Comparison of ENCODE assay signal across 8 cellular contexts in genomic region chr16:25257956-25258855, GRCh38. TPM values are rescaled to one million over a fixed set of nuclear protein-coding genes. Genes with fewer than 3 reads are reported as not detected.
DNase-seq lines count a peak whose midpoint lies in the region; ATAC-seq lines count a peak whose summit lies in the region.

No MANE protein-coding gene starts in this region.

- peak overlapping the region; percentile 91 for H3K27ac ChIP-seq in CD4-positive, CD25-positive, alpha-beta regulatory T cell (ENCODE audit: insufficient read depth, low read length, poor library complexity, severe bottlenecking)
- peak overlapping the region; percentile 92 for H3K27ac ChIP-seq in mesenchymal stem cell (ENCODE audit: low read length, poor library complexity, severe bottlenecking)

- DNase-seq in CD4-positive, CD25-positive, alpha-beta regulatory T cell = peak; percentile 68 to 87 (median 78)
- peak; percentile 69 for DNase-seq in NCI-H748 treated with DMSO at 0.1 percent for 48 hours (lab: John Stamatoyannopoulos, UW)
- DNase-seq in activated CD4-positive, alpha-beta memory T cell treated with anti-CD3 and anti-CD28 coated beads, Interleukin-2, amount 10 ng/mL, durations not matched to agents 7 days and 5 days = peak; percentile 81
- DNase-seq in effector CD4-positive, alpha-beta T cell = peak; percentile 65
- DNase-seq in mesenchymal stem cell = peak; percentile 93
- peak; percentile 52 for DNase-seq in stimulated activated CD8-positive, alpha-beta memory T cell treated with anti-CD3 and anti-CD28 coated beads, Interleukin-12 subunit alpha, Interleukin-12 subunit beta, amount 100 ng/mL, for 24 hours (ENCODE audit: extremely low read depth)

- H2BK5ac ChIP-seq in mesenchymal stem cell (ENCODE audit: low read depth, low read length, poor library complexity, severe bottlenecking) = peak overlapping the region; percentile 91

- peak overlapping the region; percentile 97 for H3K9ac ChIP-seq in mesenchymal stem cell (ENCODE audit: low read length)

- no peak overlapping the region for H3K23ac ChIP-seq in mesenchymal stem cell (ENCODE audit: low read length in 2 of 2)

- peaks cover 6% of the 10 kb centered on the region for H3K36me3 ChIP-seq in CD4-positive, CD25-positive, alpha-beta regulatory T cell (ENCODE audit: control insufficient read depth, insufficient read depth, low read length)
- H3K36me3 ChIP-seq in mesenchymal stem cell (ENCODE audit: control insufficient read depth in 1 of 2, insufficient read depth in 2 of 2, low read depth in 1 of 2, low read length in 2 of 2) = peaks cover 11 to 19% of the 10 kb centered on the region in 2 experiments

- H3K4me3 Mint-ChIP-seq in CD4-positive, CD25-positive, alpha-beta regulatory T cell = peak overlapping the region; percentile 86 to 99 (median 96)
- H3K4me3 Mint-ChIP-seq in activated CD4-positive, alpha-beta memory T cell treated with anti-CD3 and anti-CD28 coated beads, Interleukin-2, amount 10 ng/mL, durations not matched to agents 7 days and 5 days = peak overlapping the region; percentile 90

- peaks cover 22% of the 10 kb centered on the region for H3K79me1 ChIP-seq in mesenchymal stem cell (replicated peaks; ENCODE audit: low read length, poor library complexity, severe bottlenecking)

- peak overlapping the region; percentile 76 to 97 for H3K18ac ChIP-seq in mesenchymal stem cell (ENCODE audit: low read depth in 1 of 2, low read length in 2 of 2)

- peak overlapping the region; percentile 95 for H2BK15ac ChIP-seq in mesenchymal stem cell (ENCODE audit: low read depth, poor library complexity, severe bottlenecking)

- no peaks in the 10 kb centered on the region for H3K9me3 ChIP-seq in CD4-positive, CD25-positive, alpha-beta regulatory T cell (ENCODE audit: control insufficient read depth in 2 of 2, low read length in 2 of 2)
- no peaks in the 10 kb centered on the region for H3K9me3 ChIP-seq in mesenchymal stem cell (ENCODE audit: control insufficient read depth, low read length)

- WGBS in mesenchymal stem cell = 1% methylated on average over 55 of the region's 57 CpGs

- peak overlapping the region; percentile 80 to 86 for H3K4ac ChIP-seq in mesenchymal stem cell (ENCODE audit: low read depth in 1 of 2, low read length in 2 of 2)

- peak overlapping the region in 1 of 2 experiments; percentile 19 for H3K14ac ChIP-seq in mesenchymal stem cell (ENCODE audit: low read length in 2 of 2)

- H3K4me2 ChIP-seq in mesenchymal stem cell (ENCODE audit: low read length, poor library complexity, severe bottlenecking) = peak overlapping the region; percentile 78

- peak overlapping the region; percentile 98 for H4K8ac ChIP-seq in mesenchymal stem cell (ENCODE audit: low read length)

- H3K4me1 Mint-ChIP-seq in CD4-positive, CD25-positive, alpha-beta regulatory T cell = peaks cover 16 to 71% (median 52%) of the 10 kb centered on the region in 4 donors
- peaks cover 58% of the 10 kb centered on the region for H3K4me1 Mint-ChIP-seq in activated CD4-positive, alpha-beta memory T cell treated with anti-CD3 and anti-CD28 coated beads, Interleukin-2, amount 10 ng/mL, durations not matched to agents 7 days and 5 days

- peaks cover 8% of the 10 kb centered on the region for H3K27me3 Mint-ChIP-seq in CD4-positive, CD25-positive, alpha-beta regulatory T cell
- no peaks in the 10 kb centered on the region for H3K27me3 Mint-ChIP-seq in activated CD4-positive, alpha-beta memory T cell treated with anti-CD3 and anti-CD28 coated beads, Interleukin-2, amount 10 ng/mL, durations not matched to agents 7 days and 5 days

- peak; percentile 38 to 40 for ATAC-seq in CD4-positive, CD25-positive, alpha-beta regulatory T cell (ENCODE audit: low read depth in 2 of 2)
- ATAC-seq in GM19395 (IDR thresholded peaks at IDR 0.05; ENCODE audit: unreplicated experiment) = peak; percentile 59
- ATAC-seq in HG03521 (IDR thresholded peaks at IDR 0.05; ENCODE audit: unreplicated experiment) = peak; percentile 33

- no peak overlapping the region for H2AK5ac ChIP-seq in mesenchymal stem cell (ENCODE audit: low read length, severe bottlenecking)

- H2BK12ac ChIP-seq in mesenchymal stem cell (ENCODE audit: low read length in 2 of 2) = no peak overlapping the region

- no peaks in the 10 kb centered on the region for H3K27me3 ChIP-seq in CD4-positive, CD25-positive, alpha-beta regulatory T cell (ENCODE audit: control insufficient read depth, insufficient read depth, low read length)
- H3K27me3 ChIP-seq in mesenchymal stem cell (ENCODE audit: control insufficient read depth in 1 of 2, insufficient read depth in 1 of 2, low read length in 2 of 2) = no peaks in the 10 kb centered on the region

- H3K9me3 Mint-ChIP-seq in CD4-positive, CD25-positive, alpha-beta regulatory T cell = no peaks in the 10 kb centered on the region
- no peaks in the 10 kb centered on the region for H3K9me3 Mint-ChIP-seq in activated CD4-positive, alpha-beta memory T cell treated with anti-CD3 and anti-CD28 coated beads, Interleukin-2, amount 10 ng/mL, durations not matched to agents 7 days and 5 days

- peak overlapping the region; percentile 93 for H4K91ac ChIP-seq in mesenchymal stem cell (ENCODE audit: low read length)

- POLR2A ChIA-PET in activated CD4-positive, alpha-beta memory T cell treated with anti-CD3 and anti-CD28 coated beads, Interleukin-2, amount 10 ng/mL, durations not matched to agents 7 days and 5 days (lab: Charles Lee) = interaction anchor here (0.7 to 3.0 kb wide), 5 partner anchors 9 to 209 kb away, joined by 3 to 19 read pairs (median 7); partner anchors contain the start of gene LCMT1

- H3K4me3 ChIP-seq in CD4-positive, CD25-positive, alpha-beta regulatory T cell (ENCODE audit: low read depth, low read length) = peak overlapping the region; percentile 86
- H3K4me3 ChIP-seq in mesenchymal stem cell (ENCODE audit: insufficient read depth in 1 of 2, low read depth in 1 of 2, low read length in 2 of 2) = peak overlapping the region; percentile 81 to 96

- CTCF ChIA-PET in activated CD4-positive, alpha-beta memory T cell treated with anti-CD3 and anti-CD28 coated beads, Interleukin-2, amount 10 ng/mL, durations not matched to agents 7 days and 5 days (lab: Charles Lee) = interaction anchor here (0.6 to 1.5 kb wide), 3 partner anchors 16 to 357 kb away, joined by 3 to 8 read pairs (median 3); no protein-coding TSS in a partner anchor

- H2BK120ac ChIP-seq in mesenchymal stem cell (ENCODE audit: low read depth, low read length) = peak overlapping the region; percentile 84

- peaks cover 10% of the 10 kb centered on the region for H3K36me3 Mint-ChIP-seq in CD4-positive, CD25-positive, alpha-beta regulatory T cell
- peaks cover 43% of the 10 kb centered on the region for H3K36me3 Mint-ChIP-seq in activated CD4-positive, alpha-beta memory T cell treated with anti-CD3 and anti-CD28 coated beads, Interleukin-2, amount 10 ng/mL, durations not matched to agents 7 days and 5 days (ENCODE audit: low read depth)

- H2AFZ ChIP-seq in mesenchymal stem cell (ENCODE audit: low read depth, low read length) = peak overlapping the region; percentile 59

- peak overlapping the region; percentile 94 to 99 (median 95) for H3K27ac Mint-ChIP-seq in CD4-positive, CD25-positive, alpha-beta regulatory T cell
- H3K27ac Mint-ChIP-seq in activated CD4-positive, alpha-beta memory T cell treated with anti-CD3 and anti-CD28 coated beads, Interleukin-2, amount 10 ng/mL, durations not matched to agents 7 days and 5 days = peak overlapping the region; percentile 91

- peaks cover 35% of the 10 kb centered on the region for H3K4me1 ChIP-seq in CD4-positive, CD25-positive, alpha-beta regulatory T cell (ENCODE audit: control insufficient read depth, insufficient read depth, low read length, poor library complexity, severe bottlenecking)
- peaks cover 12% of the 10 kb centered on the region for H3K4me1 ChIP-seq in mesenchymal stem cell (ENCODE audit: control insufficient read depth, insufficient read depth, low read depth, low read length)

RNA-seq across cellular contexts. Expression of gene ZKSCAN2, which starts 0.6 kb away (rescaled TPM):
- total RNA-seq in CD4-positive, CD25-positive, alpha-beta regulatory T cell = 5.6 TPM
- 1 to 10 TPM in 3 of 4 donors, under 1 TPM in 1; 0.96 to 1.9 (median 1.5) TPM for polyA plus RNA-seq in CD4-positive, CD25-positive, alpha-beta regulatory T cell
- 1 to 10 TPM; 4.1 to 4.3 TPM for total RNA-seq in activated CD4-positive, alpha-beta memory T cell treated with anti-CD3 and anti-CD28 coated beads, Interleukin-2, amount 10 ng/mL, durations not matched to agents 7 days and 5 days
- 2.8 TPM for polyA plus RNA-seq in mesenchymal stem cell (2013, experiment 1 of 2)
- polyA plus RNA-seq in mesenchymal stem cell (2013, experiment 2 of 2) = 2.9 TPM

RNA-seq across cellular contexts. Expression of gene AQP8, which starts 41.5 kb away (rescaled TPM):
- not detected for total RNA-seq in CD4-positive, CD25-positive, alpha-beta regulatory T cell
- not detected for polyA plus RNA-seq in CD4-positive, CD25-positive, alpha-beta regulatory T cell
- total RNA-seq in activated CD4-positive, alpha-beta memory T cell treated with anti-CD3 and anti-CD28 coated beads, Interleukin-2, amount 10 ng/mL, durations not matched to agents 7 days and 5 days = not detected
- polyA plus RNA-seq in mesenchymal stem cell (2013, experiment 1 of 2) = not detected
- polyA plus RNA-seq in mesenchymal stem cell (2013, experiment 2 of 2) = not detected

Comparison
In these comparisons a context has a peak if more than half of its experiments do, and no peak if none do; other contexts are left out.
1. Peak in every context shown above with its lines: DNase-seq, ATAC-seq, H3K4me3 ChIP-seq and H3K27ac ChIP-seq.